Comparison of ENCODE assay signal across 8 cellular contexts in the genomic region with DNA sequence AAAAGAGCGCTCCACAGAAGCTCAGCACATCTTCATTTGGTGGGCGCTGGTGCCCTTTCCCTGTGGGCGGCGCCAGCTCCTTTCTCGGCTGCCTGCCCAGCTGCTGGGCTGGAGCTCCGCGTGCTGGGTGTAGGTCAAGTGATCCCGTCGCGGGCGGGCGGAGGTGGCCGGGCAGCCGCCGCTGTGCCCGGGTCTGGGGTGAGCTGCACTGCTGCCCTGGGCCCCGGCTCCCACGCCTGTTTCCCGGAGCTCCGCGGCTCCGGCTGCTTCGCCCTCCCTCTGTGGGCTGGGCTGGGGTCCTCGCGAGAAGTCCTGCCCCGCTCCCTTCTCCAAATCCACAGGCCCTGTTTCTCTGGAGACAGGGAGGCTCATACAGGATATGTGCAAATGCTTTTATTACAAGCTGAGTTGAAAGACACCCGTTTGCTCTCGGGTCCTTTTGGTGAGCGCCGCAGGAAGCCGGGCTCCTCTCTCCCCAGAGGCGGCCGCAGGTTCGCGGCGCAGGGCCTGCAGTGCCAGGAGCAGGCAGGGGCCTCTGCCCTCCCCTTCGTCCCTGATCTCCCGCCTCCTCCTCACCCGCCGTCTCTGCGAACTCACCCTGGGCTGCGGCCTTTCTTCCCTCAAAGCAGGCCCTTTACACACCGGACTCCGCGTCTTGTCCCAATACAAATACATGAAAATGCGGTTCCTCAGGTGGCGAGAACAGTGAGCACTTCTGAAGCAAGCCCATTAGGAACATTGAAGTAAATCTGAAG.
DNase-seq lines count a peak whose midpoint lies in the region; ATAC-seq and TF ChIP-seq lines count a peak whose summit lies in the region.

No MANE protein-coding gene starts in this region.

- WGBS in thymus: 1% methylated on average over 47 of the region's 47 CpGs

- peak overlapping the region; percentile 83 for H3K4me3 Mint-ChIP-seq in activated T-helper 17 cell treated with anti-CD3 and anti-CD28 coated beads, Interleukin-2, amount 50 U/mL, for 72 hours

- H3K27ac ChIP-seq in fibroblast of lung (ENCODE audit: insufficient read depth, low read length): no peak overlapping the region
- peak overlapping the region; percentile 60 for H3K27ac ChIP-seq in thymus (ENCODE audit: low read depth)

- H3K4me3 ChIP-seq in fibroblast of lung (replicated peaks in 1 of 4; ENCODE audit: control extremely low read depth in 1 of 4, insufficient read depth in 1 of 4, low read depth in 3 of 4, low read length in 4 of 4) (peak overlapping the region; percentile 10 to 55 (median 36)), mucosa of stomach (ENCODE audit: low read length) (peak overlapping the region; percentile 49), thymus (ENCODE audit: low read length) (peak overlapping the region; percentile 47)

- DNase-seq in AG08396 (ENCODE audit: low spot score): peak; percentile 79
- DNase-seq in LHCN-M2 (ENCODE audit: low read depth): peak; percentile 41
- DNase-seq in fibroblast of lung (ENCODE audit: low read depth in 2 of 2): peak; percentile 50 to 61
- DNase-seq in NAMALWA (ENCODE audit: low spot score): no peak

- H3K9me3 ChIP-seq in fibroblast of lung (ENCODE audit: control insufficient read depth, insufficient read depth, low read depth, low read length) (no peaks in the 10 kb centered on the region), mucosa of stomach (ENCODE audit: control insufficient read depth, low read length) (no peaks in the 10 kb centered on the region), thymus (ENCODE audit: control insufficient read depth) (peaks cover 1% of the 10 kb centered on the region)

- no peaks in the 10 kb centered on the region for H3K4me1 Mint-ChIP-seq in activated T-helper 17 cell treated with anti-CD3 and anti-CD28 coated beads, Interleukin-2, amount 50 U/mL, for 72 hours

- no peaks in the 10 kb centered on the region for H3K36me3 Mint-ChIP-seq in activated T-helper 17 cell treated with anti-CD3 and anti-CD28 coated beads, Interleukin-2, amount 50 U/mL, for 72 hours (ENCODE audit: low read depth)

- ATAC-seq in GM19043 (IDR thresholded peaks at IDR 0.05; ENCODE audit: low read depth, unreplicated experiment): peak; percentile 45
- ATAC-seq in activated T-helper 17 cell treated with anti-CD3 and anti-CD28 coated beads, Interleukin-2, amount 50 U/mL, for 72 hours (replicated peaks): peak; percentile 73

- TF ChIP-seq CTCF in fibroblast of lung (conservative IDR thresholded peaks at IDR 0.05 in 1 of 2, IDR thresholded peaks at IDR 0.05 in 1 of 2; ENCODE audit: low read depth in 1 of 2, low read length in 2 of 2): no peak

- no peak overlapping the region for H3K27ac Mint-ChIP-seq in activated T-helper 17 cell treated with anti-CD3 and anti-CD28 coated beads, Interleukin-2, amount 50 U/mL, for 72 hours

- no peaks in the 10 kb centered on the region for H3K4me1 ChIP-seq in fibroblast of lung (ENCODE audit: control insufficient read depth, extremely low read depth, insufficient read depth, low read length)
- no peaks in the 10 kb centered on the region for H3K4me1 ChIP-seq in mucosa of stomach (ENCODE audit: control insufficient read depth, insufficient read depth, low read length)
- H3K4me1 ChIP-seq in thymus (ENCODE audit: control insufficient read depth, insufficient read depth, low read length): no peaks in the 10 kb centered on the region

- H3K27me3 Mint-ChIP-seq in activated T-helper 17 cell treated with anti-CD3 and anti-CD28 coated beads, Interleukin-2, amount 50 U/mL, for 72 hours: peaks cover 39% of the 10 kb centered on the region

- H3K79me2 ChIP-seq in fibroblast of lung (ENCODE audit: control insufficient read depth, insufficient read depth, low read length): no peaks in the 10 kb centered on the region

- peak overlapping the region; percentile 2 for H2AFZ ChIP-seq in fibroblast of lung (ENCODE audit: low read length)

- no peaks in the 10 kb centered on the region for H3K9me3 Mint-ChIP-seq in activated T-helper 17 cell treated with anti-CD3 and anti-CD28 coated beads, Interleukin-2, amount 50 U/mL, for 72 hours

- H3K27me3 ChIP-seq in fibroblast of lung (ENCODE audit: control insufficient read depth, insufficient read depth, low read length) (no peaks in the 10 kb centered on the region), mucosa of stomach (ENCODE audit: control insufficient read depth, insufficient read depth, low read length) (no peaks in the 10 kb centered on the region), thymus (ENCODE audit: control insufficient read depth, insufficient read depth) (peaks cover 15% of the 10 kb centered on the region)

- H3K36me3 ChIP-seq in fibroblast of lung (ENCODE audit: control insufficient read depth, insufficient read depth, low read length) (no peaks in the 10 kb centered on the region), mucosa of stomach (ENCODE audit: control insufficient read depth, insufficient read depth, low read length) (no peaks in the 10 kb centered on the region), thymus (ENCODE audit: control insufficient read depth, insufficient read depth) (peaks cover 4% of the 10 kb centered on the region)

- peak overlapping the region; percentile 31 for H3K9ac ChIP-seq in fibroblast of lung (ENCODE audit: insufficient read depth, low read length)
- peak overlapping the region; percentile 61 for H3K9ac ChIP-seq in mucosa of stomach (ENCODE audit: low read length)

- peak overlapping the region; percentile 69 for H3K4me2 ChIP-seq in fibroblast of lung (ENCODE audit: extremely low read depth, insufficient read depth, low read length)

- H4K20me1 ChIP-seq in fibroblast of lung (ENCODE audit: control insufficient read depth, extremely low read depth, insufficient read depth, low read length): no peaks in the 10 kb centered on the region
